2 cellular contexts compared by ENCODE assay signal in genomic region chr4:9921326-9921725, GRCh38.
TF ChIP-seq lines count a peak whose summit lies in the region.

No MANE protein-coding gene starts in this region.

TF ChIP-seq in GM23338, 12 proteins besides CTCF, POLR2A, EP300 and RAD21 (continued from another document):
- TF ChIP-seq ZNF462 (CRISPR knock-in tag; IDR thresholded peaks at IDR 0.05) (no peak), STAT1 (IDR thresholded peaks at IDR 0.05; ENCODE audit: unreplicated experiment) (no peak), EZH2phosphoT487 (IDR thresholded peaks at IDR 0.05; ENCODE audit: unreplicated experiment) (no peak), NANOG (IDR thresholded peaks at IDR 0.05; ENCODE audit: borderline replicate concordance) (no peak), EZH2 (IDR thresholded peaks at IDR 0.05; ENCODE audit: low read depth, unreplicated experiment) (no peak), ZNF331 (CRISPR knock-in tag; IDR thresholded peaks at IDR 0.05; ENCODE audit: low read depth) (no peak), REST (IDR thresholded peaks at IDR 0.05; ENCODE audit: unreplicated experiment) (no peak), ZNF114 (CRISPR knock-in tag; IDR thresholded peaks at IDR 0.05) (no peak), JUNB (IDR thresholded peaks at IDR 0.05; ENCODE audit: unreplicated experiment) (no peak)
TF ChIP-seq in GM23338: peak in this region for 0.

TF ChIP-seq in WTC11, 78 proteins besides CTCF, POLR2A, EP300 and RAD21 (continued from another document):
- TF ChIP-seq FOXP4 (CRISPR knock-in tag; IDR thresholded peaks at IDR 0.05): no peak
- TF ChIP-seq ZNF423 (CRISPR knock-in tag; IDR thresholded peaks at IDR 0.05): no peak
- TF ChIP-seq NR3C1 (CRISPR knock-in tag; conservative IDR thresholded peaks at IDR 0.05; ENCODE audit: low read depth): no peak
- TF ChIP-seq ATF3 (CRISPR knock-in tag; conservative IDR thresholded peaks at IDR 0.05): no peak
- no peak for TF ChIP-seq GABPB1 (CRISPR knock-in tag; IDR thresholded peaks at IDR 0.05)
- TF ChIP-seq RELA (CRISPR knock-in tag; IDR thresholded peaks at IDR 0.05; ENCODE audit: borderline replicate concordance): no peak
- no peak for TF ChIP-seq ZNF396 (CRISPR knock-in tag; IDR thresholded peaks at IDR 0.05; ENCODE audit: borderline replicate concordance)
- no peak for TF ChIP-seq SMAD4 (CRISPR knock-in tag; IDR thresholded peaks at IDR 0.05)
- TF ChIP-seq CREM (CRISPR knock-in tag; IDR thresholded peaks at IDR 0.05): no peak
- no peak for TF ChIP-seq SP1 (CRISPR knock-in tag; conservative IDR thresholded peaks at IDR 0.05)
- TF ChIP-seq ZNF232 (CRISPR knock-in tag; IDR thresholded peaks at IDR 0.05): no peak
- TF ChIP-seq ZNF219 (CRISPR knock-in tag; IDR thresholded peaks at IDR 0.05; ENCODE audit: borderline replicate concordance): no peak
- TF ChIP-seq ZNF416 (CRISPR knock-in tag; IDR thresholded peaks at IDR 0.05): no peak
